In the genomic region with DNA sequence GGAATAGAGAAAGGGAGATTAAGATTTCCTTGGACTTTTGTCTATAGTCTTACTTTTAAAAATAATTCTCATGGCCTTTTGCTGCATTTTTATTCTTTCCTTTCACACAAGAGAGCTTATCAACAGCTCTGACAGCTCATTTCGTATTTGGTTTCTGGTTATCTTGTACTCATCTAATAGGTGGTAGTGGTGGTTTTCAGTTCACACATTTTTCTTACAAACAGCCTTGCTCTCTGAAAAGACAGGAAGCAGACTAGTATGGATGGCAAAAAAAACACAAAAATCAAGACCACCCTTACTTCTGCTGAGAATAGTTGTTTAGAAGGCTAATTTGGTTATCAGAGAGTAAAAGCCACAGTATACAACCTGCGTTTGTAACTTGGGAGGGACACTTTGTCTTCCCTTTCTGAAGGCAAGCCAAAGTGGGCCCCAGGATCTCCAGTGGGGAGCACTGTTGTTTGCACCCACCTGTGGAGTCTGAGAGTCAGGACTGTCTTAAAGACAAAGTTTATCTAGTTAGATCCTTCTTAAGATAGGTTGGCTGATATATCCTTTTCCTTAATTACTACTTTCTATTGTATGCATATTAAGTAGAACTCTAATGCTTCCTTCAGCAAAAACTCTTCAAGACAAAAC, we compare ENCODE assay signal across 1 cellular context.
A peak's percentile ranks its signal among the peaks of the same experiment; 100 is the strongest.
TF ChIP-seq lines count a peak whose summit lies in the region.

No MANE protein-coding gene starts in this region.

TF ChIP-seq in GM12878, 131 proteins besides CTCF, POLR2A, EP300 and RAD21 (continued from another document and continues in another):
- TF ChIP-seq SKIL (IDR thresholded peaks at IDR 0.05; ENCODE audit: low read depth, poor library complexity, severe bottlenecking), result peak; percentile 76
- no peak for TF ChIP-seq NR2F1 (conservative IDR thresholded peaks at IDR 0.05)
- TF ChIP-seq RAD51 (IDR thresholded peaks at IDR 0.05), result peak; percentile 7; the same call in 1 of the 2 replicates
- TF ChIP-seq ZNF687 (IDR thresholded peaks at IDR 0.05), result peak; percentile 88
- no peak for TF ChIP-seq PRDM15 (CRISPR knock-in tag; IDR thresholded peaks at IDR 0.05)
- no peak for TF ChIP-seq HDGF (IDR thresholded peaks at IDR 0.05)
- no peak for TF ChIP-seq CREB1 (IDR thresholded peaks at IDR 0.05; ENCODE audit: low read depth)
- TF ChIP-seq TAF1 (IDR thresholded peaks at IDR 0.05; ENCODE audit: borderline replicate concordance, low read depth, low read length), result no peak
- no peak for TF ChIP-seq RBBP5 (conservative IDR thresholded peaks at IDR 0.05)
- TF ChIP-seq ZBTB33 (IDR thresholded peaks at IDR 0.05), result no peak
- TF ChIP-seq SPI1 (IDR thresholded peaks at IDR 0.05; ENCODE audit: borderline replicate concordance, insufficient read depth, low read depth, low read length), result no peak
- no peak for TF ChIP-seq TCF12 (IDR thresholded peaks at IDR 0.05; ENCODE audit: low read depth, low read length)
- peak; percentile 52 for TF ChIP-seq SMAD1 (IDR thresholded peaks at IDR 0.05; ENCODE audit: low read depth, partially characterized antibody)
- no peak for TF ChIP-seq NFYA (IDR thresholded peaks at IDR 0.05; ENCODE audit: borderline replicate concordance, low read depth, low read length)
- no peak for TF ChIP-seq MTA3 (IDR thresholded peaks at IDR 0.05; ENCODE audit: borderline replicate concordance, low read length)
- peak; percentile 87 to 89 for TF ChIP-seq IKZF2 (IDR thresholded peaks at IDR 0.05)
- no peak for TF ChIP-seq GABPA (IDR thresholded peaks at IDR 0.05; ENCODE audit: low read depth)
- TF ChIP-seq SIX5 (IDR thresholded peaks at IDR 0.05; ENCODE audit: low read depth, low read length, severe bottlenecking), result no peak
- no peak for TF ChIP-seq KLF5 (IDR thresholded peaks at IDR 0.05; ENCODE audit: partially characterized antibody)
- TF ChIP-seq BRCA1 (IDR thresholded peaks at IDR 0.05; ENCODE audit: low read depth, low read length), result no peak
- TF ChIP-seq PKNOX1 (IDR thresholded peaks at IDR 0.05), result peak; percentile 83
- peak; percentile 75; the same call in 1 of the 2 replicates for TF ChIP-seq ZNF384 (IDR thresholded peaks at IDR 0.05; ENCODE audit: borderline replicate concordance, low read depth, low read length)
- TF ChIP-seq SMC3 (IDR thresholded peaks at IDR 0.05; ENCODE audit: borderline replicate concordance, low read length), result peak; percentile 10; the same call in 1 of the 2 replicates
- no peak for TF ChIP-seq USF2 (IDR thresholded peaks at IDR 0.05; ENCODE audit: borderline replicate concordance, low read depth, low read length)
- no peak; the same call in 1 of the 2 replicates for TF ChIP-seq STAT3 (IDR thresholded peaks at IDR 0.05; ENCODE audit: low read depth, low read length)
- TF ChIP-seq SREBF1 (IDR thresholded peaks at IDR 0.05; ENCODE audit: low read length), result no peak
- TF ChIP-seq MYB (IDR thresholded peaks at IDR 0.05; ENCODE audit: borderline replicate concordance, low read depth, low read length), result no peak
- peak; percentile 60; the same call in 1 of the 2 replicates for TF ChIP-seq GATAD2B (conservative IDR thresholded peaks at IDR 0.05; ENCODE audit: low read depth)
- no peak for TF ChIP-seq HSF1 (IDR thresholded peaks at IDR 0.05; ENCODE audit: low read depth, low read length)
- no peak for TF ChIP-seq NRF1 (conservative IDR thresholded peaks at IDR 0.05; ENCODE audit: low read depth, low read length)
- no peak for TF ChIP-seq CHD1 (IDR thresholded peaks at IDR 0.05; ENCODE audit: low read depth, low read length)
- TF ChIP-seq, protein P1, sequence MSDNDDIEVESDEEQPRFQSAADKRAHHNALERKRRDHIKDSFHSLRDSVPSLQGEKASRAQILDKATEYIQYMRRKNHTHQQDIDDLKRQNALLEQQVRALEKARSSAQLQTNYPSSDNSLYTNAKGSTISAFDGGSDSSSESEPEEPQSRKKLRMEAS (IDR thresholded peaks at IDR 0.05; ENCODE audit: low read depth, low read length), result no peak
- TF ChIP-seq BMI1 (IDR thresholded peaks at IDR 0.05; ENCODE audit: borderline replicate concordance), result peak; percentile 33; the same call in 1 of the 2 replicates
- TF ChIP-seq POU2F2 (IDR thresholded peaks at IDR 0.05; ENCODE audit: borderline replicate concordance, low read depth, low read length), result no peak
- no peak for TF ChIP-seq RB1 (IDR thresholded peaks at IDR 0.05; ENCODE audit: borderline replicate concordance)
- TF ChIP-seq SUPT20H (IDR thresholded peaks at IDR 0.05; ENCODE audit: borderline replicate concordance, control insufficient read depth, low read depth, low read length), result no peak
- TF ChIP-seq SIN3A (IDR thresholded peaks at IDR 0.05; ENCODE audit: low read depth, low read length), result no peak
- TF ChIP-seq CHD2 (IDR thresholded peaks at IDR 0.05; ENCODE audit: borderline replicate concordance, low read depth, low read length), result peak; percentile 55; the same call in 1 of the 2 replicates
- peak; percentile 80 for TF ChIP-seq DPF2 (IDR thresholded peaks at IDR 0.05)
- no peak for TF ChIP-seq ZBTB4 (CRISPR knock-in tag; IDR thresholded peaks at IDR 0.05)
